Comparison of ENCODE assay signal across 8 cellular contexts in genomic region chr3:46812237-46812791, GRCh38. TPM values are rescaled to one million over a fixed set of nuclear protein-coding genes. Genes with fewer than 3 reads are reported as not detected.
A peak's percentile ranks its signal among the peaks of the same experiment; 100 is the strongest.
DNase-seq lines count a peak whose midpoint lies in the region; ATAC-seq and TF ChIP-seq lines count a peak whose summit lies in the region.

No MANE protein-coding gene starts in this region.

- H3K27ac ChIP-seq in AG04450 (ENCODE audit: low read depth, low read length) (no peak overlapping the region), lung (ENCODE audit: low read depth in 1 of 2, low read length in 1 of 2) (peak overlapping the region in 1 of 2 donors; percentile 10)

- 4 to 8% methylated on average over 37 to 46 of the region's 46 CpGs for WGBS in lung, 2 donors

- no peaks in the 10 kb centered on the region for H3K9me3 Mint-ChIP-seq in activated CD4-positive, alpha-beta T cell treated with anti-CD3 and anti-CD28 coated beads, Interleukin-2, amount 10 ng/mL, durations not matched to agents 7 days and 5 days

- peaks cover 15% of the 10 kb centered on the region for H3K27me3 Mint-ChIP-seq in activated CD4-positive, alpha-beta T cell treated with anti-CD3 and anti-CD28 coated beads, Interleukin-2, amount 10 ng/mL, durations not matched to agents 7 days and 5 days

- no peaks in the 10 kb centered on the region for H3K36me3 Mint-ChIP-seq in activated CD4-positive, alpha-beta T cell treated with anti-CD3 and anti-CD28 coated beads, Interleukin-2, amount 10 ng/mL, durations not matched to agents 7 days and 5 days (ENCODE audit: low read depth)

- peaks cover 23% of the 10 kb centered on the region for H3K4me1 Mint-ChIP-seq in activated CD4-positive, alpha-beta T cell treated with anti-CD3 and anti-CD28 coated beads, Interleukin-2, amount 10 ng/mL, durations not matched to agents 7 days and 5 days

- H3K4me3 Mint-ChIP-seq in activated CD4-positive, alpha-beta T cell treated with anti-CD3 and anti-CD28 coated beads, Interleukin-2, amount 10 ng/mL, durations not matched to agents 7 days and 5 days, result peak overlapping the region; percentile 61

- CTCF ChIA-PET in AG04450 (lab: Charles Lee), result no interaction called here
- CTCF ChIA-PET in activated CD4-positive, alpha-beta T cell treated with anti-CD3 and anti-CD28 coated beads, Interleukin-2, amount 10 ng/mL, durations not matched to agents 7 days and 5 days (lab: Charles Lee), result interaction anchor here (0.6 kb wide), 1 partner anchor 623 kb away, joined by 3 read pairs; no protein-coding TSS in a partner anchor

- DNase-seq in AG04450 (ENCODE audit: low read depth, low spot score) (no peak), HPDE6-E6E7 (ENCODE audit: extremely low spot score) (peak; percentile 54), dermis blood vessel endothelial cell (peak; percentile 46), lung (ENCODE audit: low spot score) (peak; percentile 72)
- peak; percentile 54 for DNase-seq in activated CD4-positive, alpha-beta T cell treated with anti-CD3 and anti-CD28 coated beads, Interleukin-2, amount 10 ng/mL, durations not matched to agents 7 days and 5 days
- DNase-seq in stimulated activated CD8-positive, alpha-beta memory T cell treated with anti-CD3 and anti-CD28 coated beads, Interleukin-15, amount 100 ng/mL, for 24 hours (ENCODE audit: low read depth), result peak; percentile 60

- H3K27ac Mint-ChIP-seq in activated CD4-positive, alpha-beta T cell treated with anti-CD3 and anti-CD28 coated beads, Interleukin-2, amount 10 ng/mL, durations not matched to agents 7 days and 5 days, result no peak overlapping the region

- H3K4me3 ChIP-seq in AG04450 (ENCODE audit: low read depth, low read length) (peak overlapping the region; percentile 38), lung (no peak overlapping the region)

- ATAC-seq in lung (ENCODE audit: insufficient read depth, low FRiP score) (peak; percentile 91), HG03039 (IDR thresholded peaks at IDR 0.05; ENCODE audit: unreplicated experiment) (no peak), GM21786 (IDR thresholded peaks at IDR 0.05; ENCODE audit: unreplicated experiment) (no peak)

- H3K27me3 ChIP-seq in AG04450 (ENCODE audit: control insufficient read depth, insufficient read depth, low read length) (peaks cover 21% of the 10 kb centered on the region), lung (ENCODE audit: control insufficient read depth, insufficient read depth) (no peaks in the 10 kb centered on the region)

- peaks cover 4% of the 10 kb centered on the region; the same call in 1 of the 2 replicates for H3K9me3 ChIP-seq in AG04450 (ENCODE audit: control insufficient read depth, insufficient read depth, low read length)
- no peaks in the 10 kb centered on the region for H3K9me3 ChIP-seq in lung (ENCODE audit: control insufficient read depth in 2 of 2, insufficient read depth in 1 of 2, low read length in 1 of 2)

- peaks cover 2 to 8% of the 10 kb centered on the region in 2 donors for H3K4me1 ChIP-seq in lung (ENCODE audit: control insufficient read depth in 2 of 2, insufficient read depth in 2 of 2, low read length in 2 of 2)

- no peaks in the 10 kb centered on the region for H3K36me3 ChIP-seq in lung (ENCODE audit: control insufficient read depth in 2 of 2, insufficient read depth in 2 of 2, low read length in 2 of 2)

- TF ChIP-seq CTCF in AG04450 (IDR thresholded peaks at IDR 0.05; ENCODE audit: low read depth, low read length) (no peak), lung (IDR thresholded peaks at IDR 0.05; ENCODE audit: control extremely low read depth, extremely low read depth) (no peak)

- POLR2A ChIA-PET in AG04450 (lab: Yijun Ruan, JAX), result no interaction called here
- POLR2A ChIA-PET in activated CD4-positive, alpha-beta T cell treated with anti-CD3 and anti-CD28 coated beads, Interleukin-2, amount 10 ng/mL, durations not matched to agents 7 days and 5 days (lab: Charles Lee), result no interaction called here

RNA-seq across cellular contexts. Expression of gene MYL3, which starts 50.9 kb away (rescaled TPM):
- polyA plus RNA-seq in AG04450 (2011; rRNA removed) (not detected in 2 replicates), lung (1 to 10 TPM; 1.9 to 2.4 TPM)
- polyA minus RNA-seq in AG04450 (2011; rRNA and poly(A)+ RNA removed), result not detected in 2 replicates
- total RNA-seq in activated CD4-positive, alpha-beta T cell treated with anti-CD3 and anti-CD28 coated beads, Interleukin-2, amount 10 ng/mL, durations not matched to agents 7 days and 5 days, result not detected
- total RNA-seq in dermis blood vessel endothelial cell (0.14 TPM in 1 of 2 replicates, not detected in the other), lung (1 to 10 TPM; 2.8 to 4.1 TPM)
